1 cellular context compared by ENCODE assay signal in the genomic region with DNA sequence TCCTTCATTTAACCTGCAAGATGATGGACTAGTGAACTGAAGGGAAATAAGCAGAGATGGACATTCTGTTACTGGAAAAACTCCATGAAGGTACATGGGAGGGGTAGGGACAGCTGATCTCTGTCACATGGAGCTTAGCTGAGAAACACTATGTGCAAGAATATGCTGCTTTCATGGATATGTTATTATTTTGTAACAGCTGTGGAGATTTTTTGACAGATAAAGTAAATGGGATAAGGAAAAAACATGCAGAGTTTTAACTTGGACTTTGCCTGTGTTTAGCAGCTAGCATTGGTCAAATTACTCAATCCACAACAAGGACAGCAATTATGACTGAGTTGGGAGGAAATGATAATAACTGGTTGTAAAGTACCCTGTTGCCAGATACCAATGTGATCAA.
A peak's percentile ranks its signal among the peaks of the same experiment; 100 is the strongest.
TF ChIP-seq lines count a peak whose summit lies in the region.

No MANE protein-coding gene starts in this region.

TF ChIP-seq in HepG2, 621 proteins besides CTCF, POLR2A, EP300 and RAD21 (continued from another document and continues in another):
- no peak for TF ChIP-seq ZSCAN5A (CRISPR knock-in tag; IDR thresholded peaks at IDR 0.05; ENCODE audit: borderline replicate concordance)
- 0 out of 2 replicates have a peak, but pooled peaks have one; percentile 9 for TF ChIP-seq ZSCAN9 (CRISPR knock-in tag; IDR thresholded peaks at IDR 0.05; ENCODE audit: borderline replicate concordance)
- TF ChIP-seq ZNF101 (CRISPR knock-in tag; IDR thresholded peaks at IDR 0.05; ENCODE audit: borderline replicate concordance, low read depth) = no peak
- no peak for TF ChIP-seq NAIF1 (CRISPR knock-in tag; IDR thresholded peaks at IDR 0.05; ENCODE audit: borderline replicate concordance)
- no peak for TF ChIP-seq XRCC5 (optimal IDR thresholded peaks at IDR 0.05; ENCODE audit: low read length)
- TF ChIP-seq CEBPG (CRISPR knock-in tag; IDR thresholded peaks at IDR 0.05) = peak; percentile 65
- TF ChIP-seq ZNF547 (CRISPR knock-in tag; IDR thresholded peaks at IDR 0.05) = no peak
- no peak for TF ChIP-seq MTF2 (CRISPR knock-in tag; IDR thresholded peaks at IDR 0.05; ENCODE audit: borderline replicate concordance)
- peak; percentile 54 for TF ChIP-seq PAXIP1 (CRISPR knock-in tag; conservative IDR thresholded peaks at IDR 0.05)
- TF ChIP-seq MXI1 (IDR thresholded peaks at IDR 0.05; ENCODE audit: borderline replicate concordance, low read depth, low read length) = 0 out of 3 replicates have a peak, but pooled peaks have one; percentile 18
- no peak for TF ChIP-seq ZNF607 (CRISPR knock-in tag; IDR thresholded peaks at IDR 0.05; ENCODE audit: borderline replicate concordance)
- no peak for TF ChIP-seq FOXP1 (IDR thresholded peaks at IDR 0.05)
- peak; percentile 50; the same call in 1 of the 2 replicates for TF ChIP-seq FOXP1 (CRISPR knock-in tag; IDR thresholded peaks at IDR 0.05)
- TF ChIP-seq ZBTB44 (CRISPR knock-in tag; IDR thresholded peaks at IDR 0.05) = no peak
- no peak for TF ChIP-seq ZGPAT (CRISPR knock-in tag; IDR thresholded peaks at IDR 0.05)
- TF ChIP-seq CAMTA2 (CRISPR knock-in tag; IDR thresholded peaks at IDR 0.05; ENCODE audit: borderline replicate concordance) = no peak
- no peak for TF ChIP-seq ETV5 (CRISPR knock-in tag; IDR thresholded peaks at IDR 0.05; ENCODE audit: borderline replicate concordance)
- no peak for TF ChIP-seq ZFY (CRISPR knock-in tag; IDR thresholded peaks at IDR 0.05)
- TF ChIP-seq HNF4A (CRISPR knock-in tag; IDR thresholded peaks at IDR 0.05) = peak; percentile 57
- TF ChIP-seq SAP130 (CRISPR knock-in tag; IDR thresholded peaks at IDR 0.05; ENCODE audit: low read depth) = peak; percentile 29; the same call in 1 of the 2 replicates
- TF ChIP-seq ZNF75D (CRISPR knock-in tag; IDR thresholded peaks at IDR 0.05; ENCODE audit: borderline replicate concordance) = no peak
- TF ChIP-seq ZNF766 (CRISPR knock-in tag; IDR thresholded peaks at IDR 0.05; ENCODE audit: borderline replicate concordance) = no peak
- no peak for TF ChIP-seq ELK4 (CRISPR knock-in tag; IDR thresholded peaks at IDR 0.05; ENCODE audit: borderline replicate concordance)
- 0 out of 2 replicates have a peak, but pooled peaks have one; percentile 13 for TF ChIP-seq TBX3 (IDR thresholded peaks at IDR 0.05; ENCODE audit: borderline replicate concordance)
- TF ChIP-seq GATAD2A (CRISPR knock-in tag; IDR thresholded peaks at IDR 0.05) = peak; percentile 77
- TF ChIP-seq, protein P1, sequence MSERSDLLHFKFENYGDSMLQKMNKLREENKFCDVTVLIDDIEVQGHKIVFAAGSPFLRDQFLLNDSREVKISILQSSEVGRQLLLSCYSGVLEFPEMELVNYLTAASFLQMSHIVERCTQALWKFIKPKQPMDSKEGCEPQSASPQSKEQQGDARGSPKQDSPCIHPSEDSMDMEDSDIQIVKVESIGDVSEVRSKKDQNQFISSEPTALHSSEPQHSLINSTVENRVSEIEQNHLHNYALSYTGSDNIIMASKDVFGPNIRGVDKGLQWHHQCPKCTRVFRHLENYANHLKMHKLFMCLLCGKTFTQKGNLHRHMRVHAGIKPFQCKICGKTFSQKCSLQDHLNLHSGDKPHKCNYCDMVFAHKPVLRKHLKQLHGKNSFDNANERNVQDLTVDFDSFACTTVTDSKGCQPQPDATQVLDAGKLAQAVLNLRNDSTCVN (CRISPR knock-in tag; IDR thresholded peaks at IDR 0.05; ENCODE audit: borderline replicate concordance) = no peak
- 0 out of 4 replicates have a peak, but pooled peaks of 1 of the 2 experiments have one; percentile 9 for TF ChIP-seq ATF4 (CRISPR knock-in tag; IDR thresholded peaks at IDR 0.05)
- TF ChIP-seq, protein P2, sequence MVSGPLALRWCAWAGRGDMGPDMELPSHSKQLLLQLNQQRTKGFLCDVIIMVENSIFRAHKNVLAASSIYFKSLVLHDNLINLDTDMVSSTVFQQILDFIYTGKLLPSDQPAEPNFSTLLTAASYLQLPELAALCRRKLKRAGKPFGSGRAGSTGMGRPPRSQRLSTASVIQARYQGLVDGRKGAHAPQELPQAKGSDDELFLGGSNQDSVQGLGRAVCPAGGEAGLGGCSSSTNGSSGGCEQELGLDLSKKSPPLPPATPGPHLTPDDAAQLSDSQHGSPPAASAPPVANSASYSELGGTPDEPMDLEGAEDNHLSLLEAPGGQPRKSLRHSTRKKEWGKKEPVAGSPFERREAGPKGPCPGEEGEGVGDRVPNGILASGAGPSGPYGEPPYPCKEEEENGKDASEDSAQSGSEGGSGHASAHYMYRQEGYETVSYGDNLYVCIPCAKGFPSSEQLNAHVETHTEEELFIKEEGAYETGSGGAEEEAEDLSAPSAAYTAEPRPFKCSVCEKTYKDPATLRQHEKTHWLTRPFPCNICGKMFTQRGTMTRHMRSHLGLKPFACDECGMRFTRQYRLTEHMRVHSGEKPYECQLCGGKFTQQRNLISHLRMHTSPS (CRISPR knock-in tag; IDR thresholded peaks at IDR 0.05; ENCODE audit: low read depth) = no peak
- no peak for TF ChIP-seq YY1 (IDR thresholded peaks at IDR 0.05; ENCODE audit: insufficient read depth, insufficient replicate concordance, low read depth, low read length)
- peak; percentile 46; the same call in 1 of the 2 replicates for TF ChIP-seq ELF3 (CRISPR knock-in tag; IDR thresholded peaks at IDR 0.05)
- TF ChIP-seq SOX13 (IDR thresholded peaks at IDR 0.05) = no peak
- peak in 1 of 2 experiments; percentile 20; a peak in 1 of 4 replicates for TF ChIP-seq SOX13 (CRISPR knock-in tag; conservative IDR thresholded peaks at IDR 0.05 in 1 of 2, IDR thresholded peaks at IDR 0.05 in 1 of 2)
- peak; percentile 40; the same call in 1 of the 2 replicates for TF ChIP-seq CEBPB (IDR thresholded peaks at IDR 0.05; ENCODE audit: borderline replicate concordance, low read depth, low read length)
- TF ChIP-seq ZFP90 (CRISPR knock-in tag; IDR thresholded peaks at IDR 0.05; ENCODE audit: borderline replicate concordance) = no peak
- TF ChIP-seq SAFB2 (CRISPR knock-in tag; IDR thresholded peaks at IDR 0.05; ENCODE audit: borderline replicate concordance, low read depth) = no peak
- TF ChIP-seq HOXD1 (CRISPR knock-in tag; IDR thresholded peaks at IDR 0.05) = no peak
- TF ChIP-seq SMAD3 (CRISPR knock-in tag; IDR thresholded peaks at IDR 0.05) = 0 out of 2 replicates have a peak, but pooled peaks have one; percentile 28
- no peak for TF ChIP-seq REPIN1 (CRISPR knock-in tag; IDR thresholded peaks at IDR 0.05; ENCODE audit: borderline replicate concordance, low read depth)
- no peak for TF ChIP-seq MTA1 (CRISPR knock-in tag; IDR thresholded peaks at IDR 0.05; ENCODE audit: borderline replicate concordance)
- TF ChIP-seq FOXA3 (CRISPR knock-in tag; IDR thresholded peaks at IDR 0.05) = peak; percentile 40; the same call in 1 of the 2 replicates
- TF ChIP-seq MED1 (CRISPR knock-in tag; IDR thresholded peaks at IDR 0.05) = peak; percentile 42; the same call in 1 of the 2 replicates
- TF ChIP-seq ZBTB39 (CRISPR knock-in tag; IDR thresholded peaks at IDR 0.05) = no peak
- no peak for TF ChIP-seq ZNF546 (CRISPR knock-in tag; conservative IDR thresholded peaks at IDR 0.05)
